19 cellular contexts compared by ENCODE assay signal in the genomic region with DNA sequence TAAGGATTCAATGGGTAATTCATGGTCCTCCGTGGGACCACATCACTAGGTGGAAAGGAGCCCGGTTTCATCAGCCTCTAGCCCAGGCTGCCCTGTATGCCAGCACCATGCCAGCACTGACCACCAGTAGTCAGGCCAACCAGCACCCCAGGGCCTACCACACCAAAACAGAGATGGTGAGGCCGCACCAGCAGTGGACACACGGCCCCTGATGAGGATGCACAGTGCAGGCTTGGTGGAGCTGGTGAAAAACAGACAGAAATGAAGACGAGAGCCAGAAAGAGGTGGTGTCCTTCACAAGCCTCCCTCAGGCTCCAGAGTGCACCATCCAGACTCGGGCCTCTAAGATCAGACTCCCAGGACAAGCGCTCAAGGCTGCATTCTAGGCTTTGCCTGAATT.
"Had no signal": no experiment of that assay in that cellular context is flagged by ENCODE, and none has a peak within 500 bp of the region (broad histone marks: within the 10 kb centered on the region; RNA-seq: fewer than 3 reads in every experiment).

No MANE protein-coding gene starts in this region.

- H3K4me1 ChIP-seq: colonic mucosa, foreskin keratinocyte, gastroesophageal sphincter, heart left ventricle, left lung, lower lobe of right lung had no signal

- H2AFZ ChIP-seq: hepatocyte had no signal

- H3K27me3 ChIP-seq: colonic mucosa, foreskin keratinocyte, gastroesophageal sphincter, heart left ventricle, hepatocyte, left lung had no signal

- H3K4me2 ChIP-seq: hepatocyte had no signal

- H3K9me3 ChIP-seq: colonic mucosa, gastroesophageal sphincter, lower lobe of right lung, mucosa of descending colon had no signal

- H3K79me2 ChIP-seq: hepatocyte had no signal

- H3K36me3 ChIP-seq: colonic mucosa, gastroesophageal sphincter, heart left ventricle, left lung, lower lobe of right lung had no signal

- H3K27ac ChIP-seq: colonic mucosa, epithelial cell of prostate, foreskin keratinocyte, gastroesophageal sphincter, heart left ventricle, hepatocyte, left lung, lower lobe of right lung had no signal

- DNase-seq: colonic mucosa; cortex of kidney; effector CD8-positive, alpha-beta T cell; effector memory CD8-positive, alpha-beta T cell; endodermal cell; erythroblast; foreskin keratinocyte; heart left ventricle; hypothalamus; left cardiac atrium; left ventricle myocardium superior; lower lobe of right lung; mesenchymal stem cell; mucosa of descending colon; naive B cell had no signal

- ATAC-seq: effector memory CD8-positive, alpha-beta T cell; foreskin keratinocyte; gastroesophageal sphincter; heart left ventricle; left cardiac atrium; left lung; left ventricle myocardium superior; lower lobe of right lung; mucosa of descending colon had no signal

- H3K4me3 ChIP-seq: colonic mucosa, gastroesophageal sphincter, heart left ventricle, hepatocyte, left lung, lower lobe of right lung, mucosa of descending colon had no signal
